ENCODE assay signal across 10 cellular contexts in the genomic region with DNA sequence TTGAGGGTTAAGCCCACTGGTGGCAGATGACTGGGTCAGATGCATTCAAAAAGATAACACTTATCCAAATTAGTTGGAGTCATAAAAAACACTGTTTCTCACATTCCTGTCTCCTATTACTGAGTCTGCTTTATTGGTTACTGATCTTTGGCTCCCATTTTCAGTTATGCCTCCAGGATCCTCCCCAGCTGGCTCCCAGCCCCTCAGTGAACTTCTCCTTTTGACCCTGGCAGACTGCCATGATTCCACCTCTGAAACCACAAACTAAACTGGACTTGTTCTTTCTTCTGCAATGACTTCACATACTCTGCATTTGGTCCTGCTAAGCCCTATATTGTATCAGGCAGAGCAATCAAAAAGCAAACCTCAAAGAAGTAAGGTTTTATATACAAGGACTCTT.
DNase-seq lines count a peak whose midpoint lies in the region; ATAC-seq and TF ChIP-seq lines count a peak whose summit lies in the region.
"Had no signal": no experiment of that assay in that cellular context is flagged by ENCODE, and none has a peak within 500 bp of the region (broad histone marks: within the 10 kb centered on the region; RNA-seq: fewer than 3 reads in every experiment).

No MANE protein-coding gene starts in this region.

- peaks cover 6% of the 10 kb centered on the region for H4K20me1 ChIP-seq in neural progenitor cell (ENCODE audit: low read depth)

- peaks cover 16% of the 10 kb centered on the region for H3K4me1 Mint-ChIP-seq in neural progenitor cell

- H3K27ac ChIP-seq in neural progenitor cell = no peak overlapping the region
- H3K27ac ChIP-seq: upper lobe of left lung had no signal

- H3K9me3 ChIP-seq in neural progenitor cell (ENCODE audit: low read depth) = no peaks in the 10 kb centered on the region
- H3K9me3 ChIP-seq: upper lobe of left lung had no signal

- peak; percentile 2 for DNase-seq in DMS 273 treated with DMSO at 0.1 percent for 48 hours (lab: John Stamatoyannopoulos, UW)
- peak; percentile 40 for DNase-seq in NCI-H226
- peak; percentile 53 for DNase-seq in dermis blood vessel endothelial cell
- no peak for DNase-seq in neural progenitor cell (ENCODE audit: low spot score)
- DNase-seq in AG08396 (ENCODE audit: low spot score) = no peak
- DNase-seq: NCI-H1092 treated with DMSO at 0.1 percent for 48 hours had no signal

- H3K9ac ChIP-seq in neural progenitor cell = no peak overlapping the region

- peaks cover 10% of the 10 kb centered on the region for H3K4me1 ChIP-seq in neural progenitor cell

- H3F3A ChIP-seq in neural progenitor cell (ENCODE audit: low read depth) = no peaks in the 10 kb centered on the region

- H3K27me3 Mint-ChIP-seq in neural progenitor cell (ENCODE audit: insufficient read depth, low read depth) = peaks cover 2% of the 10 kb centered on the region

- TF ChIP-seq CTCF in neural progenitor cell (IDR thresholded peaks at IDR 0.05) = no peak

- H3K4me3 Mint-ChIP-seq in neural progenitor cell = no peak overlapping the region

- peaks cover 5% of the 10 kb centered on the region for H3K36me3 Mint-ChIP-seq in neural progenitor cell

- H3K36me3 ChIP-seq in neural progenitor cell = no peaks in the 10 kb centered on the region
- H3K36me3 ChIP-seq: upper lobe of left lung had no signal

- H3K27me3 ChIP-seq in neural progenitor cell = no peaks in the 10 kb centered on the region
- H3K27me3 ChIP-seq: upper lobe of left lung had no signal

- H3K9me3 Mint-ChIP-seq in neural progenitor cell = peaks cover 4% of the 10 kb centered on the region

- ATAC-seq in GM19397 (IDR thresholded peaks at IDR 0.05; ENCODE audit: unreplicated experiment) = no peak
- ATAC-seq in GM21825 (IDR thresholded peaks at IDR 0.05; ENCODE audit: unreplicated experiment) = no peak
- no peak for ATAC-seq in GM19351 (IDR thresholded peaks at IDR 0.05; ENCODE audit: unreplicated experiment)

- peaks cover 6% of the 10 kb centered on the region for H3K79me2 ChIP-seq in neural progenitor cell (ENCODE audit: low read depth)

- H3K27ac Mint-ChIP-seq in neural progenitor cell = peak overlapping the region; percentile 58

- no peak overlapping the region for H2AFZ ChIP-seq in neural progenitor cell (replicated peaks)

- no peak overlapping the region for H3K4me2 ChIP-seq in neural progenitor cell

- no peak overlapping the region for H3K4me3 ChIP-seq in neural progenitor cell
- H3K4me3 ChIP-seq: upper lobe of left lung had no signal

Comparison
In these comparisons a context has a peak if more than half of its experiments do, and no peak if none do; other contexts are left out.
1. DNase-seq: peak in DMS 273 treated with DMSO at 0.1 percent for 48 hours (single experiment), NCI-H226 (single experiment) and dermis blood vessel endothelial cell (single experiment); none in neural progenitor cell (single experiment) and AG08396 (single experiment).